ENCODE assay signal across 9 cellular contexts in the genomic region with DNA sequence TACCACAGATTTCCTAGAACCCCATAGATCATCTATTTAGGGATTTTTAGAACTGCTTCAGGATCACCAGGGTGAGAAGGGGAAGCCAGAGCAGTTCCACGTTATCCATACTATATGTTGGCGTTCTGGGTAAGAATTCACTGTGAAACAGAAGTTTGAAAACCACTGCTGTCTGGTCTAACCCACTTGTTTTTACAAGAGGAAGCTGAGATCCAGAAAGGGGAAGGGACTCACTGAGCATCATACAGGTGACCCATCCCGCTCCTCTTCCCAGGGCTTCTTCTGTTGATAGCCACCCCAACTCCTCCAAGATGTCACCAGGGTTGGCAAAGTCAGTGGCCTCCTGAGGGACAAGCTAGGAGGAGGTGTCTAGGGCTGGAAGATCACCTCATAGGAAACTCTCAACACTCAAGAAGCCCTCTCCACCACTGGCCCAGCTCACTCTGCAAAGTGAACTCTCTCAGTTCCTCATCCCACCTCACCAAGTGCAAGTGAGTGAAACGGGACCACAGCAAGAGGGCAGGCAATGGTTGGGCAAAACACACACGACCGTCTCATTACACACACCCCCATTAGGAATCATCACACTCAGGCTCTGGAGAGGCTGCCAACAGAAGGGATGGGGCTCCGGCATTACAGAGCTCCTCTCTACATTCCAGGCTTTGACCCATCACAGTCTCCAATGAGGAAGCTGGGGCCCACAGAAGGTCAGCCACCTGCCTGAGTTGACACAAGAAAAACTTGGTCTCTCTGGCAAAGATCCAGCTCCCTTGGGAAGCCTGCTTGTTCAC. TPM values are rescaled to one million over a fixed set of nuclear protein-coding genes. Genes with fewer than 3 reads are reported as not detected.
A peak's percentile ranks its signal among the peaks of the same experiment; 100 is the strongest.
DNase-seq lines count a peak whose midpoint lies in the region; ATAC-seq, FAIRE-seq and TF ChIP-seq lines count a peak whose summit lies in the region.
"Had no signal": no experiment of that assay in that cellular context is flagged by ENCODE, and none has a peak within 500 bp of the region (broad histone marks: within the 10 kb centered on the region; RNA-seq: fewer than 3 reads in every experiment).

No MANE protein-coding gene starts in this region.

- H3K4me3 ChIP-seq in GM12878 (peak overlapping the region; percentile 69), gastrocnemius medialis (peak overlapping the region; percentile 73 to 83 (median 81))

- RAD21 ChIA-PET in GM12878 (lab: Charles Lee; ENCODE audit: unreplicated experiment) = interaction anchor here (0.8 to 8.3 kb wide), 25 partner anchors 8 to 435 kb away, joined by 3 to 104 read pairs (median 5); no protein-coding TSS in a partner anchor

- peak; percentile 25; the same call in 1 of the 2 replicates for TF ChIP-seq RAD21 in GM12878 (IDR thresholded peaks at IDR 0.05; ENCODE audit: insufficient read depth, low read depth, low read length)

- peaks cover 36% of the 10 kb centered on the region for H3K4me1 ChIP-seq in GM12878 (ENCODE audit: control insufficient read depth, insufficient read depth, low read length)
- peaks cover 36 to 48% of the 10 kb centered on the region in 2 donors for H3K4me1 ChIP-seq in gastrocnemius medialis

- peak overlapping the region; percentile 56 for H3K4me2 ChIP-seq in GM12878 (ENCODE audit: control insufficient read depth, insufficient read depth)

- in situ Hi-C loops in GM12878 (cut with MboI) = no loop called here
- in situ Hi-C loops in gastrocnemius medialis (cut with MboI; ENCODE audit: low sequenced_read_pairs in 4 of 4) = no loop called here

- 0 out of 4 replicates have a peak, but pooled peaks of 1 of the 2 experiments have one; percentile 36 for TF ChIP-seq EP300 in GM12878 (IDR thresholded peaks at IDR 0.05; ENCODE audit: borderline replicate concordance in 1 of 2, control insufficient read depth in 1 of 2, low read depth in 2 of 2, low read length in 2 of 2)

- TF ChIP-seq POLR2A in GM12878 (IDR thresholded peaks at IDR 0.05; ENCODE audit: low read depth, low read length) (0 out of 2 replicates have a peak, but pooled peaks have one; percentile 31), gastrocnemius medialis (IDR thresholded peaks at IDR 0.05) (no peak)

- whole genome bisulfite sequencing in GM12878 (ENCODE audit: insufficient coverage, insufficient replicate concordance, low lambda C conversion rate, missing lambda C conversion rate) = 13% methylated on average over 7 of the region's 7 CpGs

- no peaks in the 10 kb centered on the region for H3K9me3 ChIP-seq in GM12878 (replicated peaks; ENCODE audit: control insufficient read depth, insufficient read depth, low read length)
- no peaks in the 10 kb centered on the region for H3K9me3 ChIP-seq in gastrocnemius medialis

- H3K9ac ChIP-seq in GM12878 (ENCODE audit: control insufficient read depth, insufficient read depth, low read length) = peak overlapping the region; percentile 31

- intact Hi-C loops in GM12878 (cut with micrococcal nuclease; ENCODE audit: unreplicated experiment) = loop anchor here (2.0 to 5.0 kb wide), 4 partner anchors 34 to 292 kb away; no protein-coding TSS in a partner anchor
- intact Hi-C loops in gastrocnemius medialis (cut with DNase I; ENCODE audit: low total_unique reads) = loop anchor here (2.0 to 5.0 kb wide), 2 partner anchors 77 to 210 kb away; no protein-coding TSS in a partner anchor

- no peaks in the 10 kb centered on the region for H3K27me3 ChIP-seq in GM12878 (replicated peaks in 1 of 2; ENCODE audit: control insufficient read depth in 2 of 2, insufficient read depth in 2 of 2, low read length in 1 of 2)
- no peaks in the 10 kb centered on the region for H3K27me3 ChIP-seq in gastrocnemius medialis

- FAIRE-seq in GM12878 (lab: Jason Lieb, UNC) = peak; percentile 95

- H3K27ac ChIP-seq in GM12878 (ENCODE audit: control insufficient read depth, insufficient read depth) (peak overlapping the region; percentile 55), gastrocnemius medialis (peak overlapping the region; percentile 87 to 93 (median 91))
- H3K27ac ChIP-seq: 22Rv1 had no signal

- no peak for TF ChIP-seq CTCF in GM12878 (IDR thresholded peaks at IDR 0.05 in 2 of 3, conservative IDR thresholded peaks at IDR 0.05 in 1 of 3; ENCODE audit: control insufficient read depth in 2 of 3, extremely low read depth in 1 of 3, insufficient read depth in 1 of 3, low read depth in 3 of 3, low read length in 3 of 3)
- no peak for TF ChIP-seq CTCF in gastrocnemius medialis (IDR thresholded peaks at IDR 0.05 in 4 of 5, conservative IDR thresholded peaks at IDR 0.05 in 1 of 5)

- H3K36me3 ChIP-seq in GM12878 (ENCODE audit: control insufficient read depth in 2 of 2, insufficient read depth in 2 of 2, low read length in 1 of 2) = no peaks in the 10 kb centered on the region
- H3K36me3 ChIP-seq in gastrocnemius medialis = no peaks in the 10 kb centered on the region

- SMC1A ChIA-PET in GM12878 (lab: Charles Lee; ENCODE audit: uncharacterized antibody, unreplicated experiment) = interaction anchor here (0.9 to 8.9 kb wide), 28 partner anchors 10 to 434 kb away, joined by 3 to 79 read pairs (median 5); no protein-coding TSS in a partner anchor

- peak; percentile 5 for DNase-seq in DMS 273 (lab: John Stamatoyannopoulos, UW; ENCODE audit: unreplicated experiment)
- DNase-seq in DMS 273 treated with DMSO at 0.1 percent for 48 hours (lab: John Stamatoyannopoulos, UW) = no peak
- DNase-seq in GM12878 (ENCODE audit: low read depth, low spot score) = peak; percentile 71
- DNase-seq in gastrocnemius medialis = peak in 1 of 2 donors; percentile 28
- no peak for DNase-seq in NCI-H82 treated with DMSO at 0.1 percent for 48 hours (lab: John Stamatoyannopoulos, UW; ENCODE audit: unreplicated experiment)
- DNase-seq in NK-92 treated with Interleukin-12 subunit alpha and Interleukin-12 subunit beta, amount 100 ng/mL, for 24 hours (lab: John Stamatoyannopoulos, UW) = no peak
- DNase-seq in A172 (ENCODE audit: low spot score) = no peak

- H4K20me1 ChIP-seq in GM12878 (ENCODE audit: control insufficient read depth, insufficient read depth) = no peaks in the 10 kb centered on the region

- CTCF ChIA-PET in GM12878 (lab: Yijun Ruan, JAX) = interaction anchor here (0.5 to 6.6 kb wide), 34 partner anchors 8 to 443 kb away, joined by 3 to 65 read pairs (median 6); partner anchors contain the start of gene CIAO2A

- peaks cover 35% of the 10 kb centered on the region for H3K79me2 ChIP-seq in GM12878 (ENCODE audit: control insufficient read depth, insufficient read depth, low read length)

- H2AFZ ChIP-seq in GM12878 (ENCODE audit: control insufficient read depth, low read depth, low read length) = peak overlapping the region; percentile 21

- no TSS peak for BruUV-seq in GM12878 (replicated peaks; lab: Mats Ljungman, UMichigan)

- ATAC-seq in HG02870 (IDR thresholded peaks at IDR 0.05; ENCODE audit: unreplicated experiment) = peak; percentile 57
- ATAC-seq in GM12878 = peak; percentile 78
- peak in 1 of 2 donors; percentile 1 for ATAC-seq in gastrocnemius medialis

- POLR2A ChIA-PET in GM12878 (lab: Charles Lee) = interaction anchor here (0.9 to 4.2 kb wide), 10 partner anchors 14 to 292 kb away, joined by 3 to 19 read pairs (median 4); partner anchors contain the start of gene CIAO2A

RNA-seq across cellular contexts. Expression of gene DAPK2, which starts 1.8 kb away (rescaled TPM):
- 20.9 and 25.3 TPM in 2 replicates for total RNA-seq in GM12878 (2013; cell fraction: nucleolus; rRNA removed)
- 5.4 and 8.4 TPM in 2 replicates for total RNA-seq in GM12878 (2014; rRNA removed)
- total RNA-seq in GM12878 (2014; rRNA removed; fragmentation: Illumina TruSeq; extraction: Trizol) = 3.8 and 4.8 TPM in 2 replicates
- total RNA-seq in GM12878 (2021) = 5.6 and 5.9 TPM in 2 replicates
- polyA plus RNA-seq in GM12878 (2011; ENCODE audit: low read depth) = 2.9 TPM
- polyA plus RNA-seq in GM12878 (2011; rRNA removed) = 2.9 and 4.3 TPM in 2 replicates
- 5.8 and 7.7 TPM in 2 replicates for polyA plus RNA-seq in GM12878 (2011; cell fraction: cytosol; rRNA removed)
- polyA plus RNA-seq in GM12878 (2011; cell fraction: nucleus; rRNA removed) = 14.9 and 15.7 TPM in 2 replicates
- 6.3 and 6.4 TPM in 2 replicates for polyA plus RNA-seq in GM12878 (2012)
- polyA plus RNA-seq in GM12878 (2014; fragmentation: Illumina TruSeq; extraction: Trizol) = 3.4 and 6.1 TPM in 2 replicates
- under 1 TPM; 0.69 to 0.75 TPM for polyA plus RNA-seq in GM12878 (2014; fragmentation: Nextera tagmentation; extraction: Ambion mirVana)
- 5.5 and 6.6 TPM in 2 replicates for polyA plus RNA-seq in GM12878 (2014; rRNA removed)
- polyA plus RNA-seq in GM12878 (2016; fragmentation: Nextera tagmentation; extraction: Ambion mirVana) = 1 to 10 TPM; 3.3 to 4.4 TPM
- 3.6 and 6.2 TPM in 2 replicates for polyA minus RNA-seq in GM12878 (2011; rRNA and poly(A)+ RNA removed)
- polyA minus RNA-seq in GM12878 (2011; cell fraction: cytosol; rRNA and poly(A)+ RNA removed) = 1.6 and 3.8 TPM in 2 replicates
- 3.6 and 6.7 TPM in 2 replicates for polyA minus RNA-seq in GM12878 (2011; cell fraction: nucleus; rRNA and poly(A)+ RNA removed)
- 10 to 100 TPM; 28.5 to 70.8 (median 52.7) TPM for total RNA-seq in gastrocnemius medialis
- total RNA-seq in A172 (2014; rRNA removed; shearing (Covaris generic)) = 1.5 and 3.2 TPM in 2 replicates

RNA-seq across cellular contexts. Expression of gene CIAO2A, which starts 49.1 kb away (rescaled TPM):
- total RNA-seq in GM12878 (2013; cell fraction: nucleolus; rRNA removed) = 28.6 and 31.7 TPM in 2 replicates
- total RNA-seq in GM12878 (2014; rRNA removed) (169 and 200 TPM in 2 replicates), GM12878 (2014; rRNA removed; fragmentation: Illumina TruSeq; extraction: Trizol) (159 and 160 TPM in 2 replicates), GM12878 (2021) (94.5 and 101 TPM in 2 replicates), gastrocnemius medialis (10 to 100 TPM; 26.6 to 65.2 (median 55.1) TPM)
- polyA plus RNA-seq in GM12878 (2011; ENCODE audit: low read depth) = 57.0 TPM
- polyA plus RNA-seq in GM12878 (2011; rRNA removed) (209 and 341 TPM in 2 replicates), GM12878 (2014; fragmentation: Illumina TruSeq; extraction: Trizol) (132 and 138 TPM in 2 replicates), GM12878 (2014; fragmentation: Nextera tagmentation; extraction: Ambion mirVana) (100 to 1,000 TPM; 264 to 303 TPM), GM12878 (2014; rRNA removed) (164 and 198 TPM in 2 replicates), GM12878 (2016; fragmentation: Nextera tagmentation; extraction: Ambion mirVana) (100 to 1,000 TPM; 399 to 400 TPM)
- 67.5 and 68.0 TPM in 2 replicates for polyA plus RNA-seq in GM12878 (2011; cell fraction: cytosol; rRNA removed)
- polyA plus RNA-seq in GM12878 (2011; cell fraction: nucleus; rRNA removed) = 38.7 and 42.2 TPM in 2 replicates
- polyA plus RNA-seq in GM12878 (2012) = 108 and 116 TPM in 2 replicates
- polyA minus RNA-seq in GM12878 (2011; rRNA and poly(A)+ RNA removed) = 15.3 and 17.4 TPM in 2 replicates
- polyA minus RNA-seq in GM12878 (2011; cell fraction: cytosol; rRNA and poly(A)+ RNA removed) = 13.8 and 19.2 TPM in 2 replicates
- 7.9 and 11.5 TPM in 2 replicates for polyA minus RNA-seq in GM12878 (2011; cell fraction: nucleus; rRNA and poly(A)+ RNA removed)
- 179 and 181 TPM in 2 replicates for total RNA-seq in A172 (2014; rRNA removed; shearing (Covaris generic))

RNA-seq across cellular contexts. Expression of gene SNX1, which starts 51.3 kb away (rescaled TPM):
- total RNA-seq in GM12878 (2013; cell fraction: nucleolus; rRNA removed) = 73.0 and 74.8 TPM in 2 replicates
- total RNA-seq in GM12878 (2014; rRNA removed) = 31.7 and 47.7 TPM in 2 replicates
- total RNA-seq in GM12878 (2014; rRNA removed; fragmentation: Illumina TruSeq; extraction: Trizol) = 60.4 and 62.5 TPM in 2 replicates
- total RNA-seq in GM12878 (2021) = 107 and 115 TPM in 2 replicates
- 35.5 TPM for polyA plus RNA-seq in GM12878 (2011; ENCODE audit: low read depth)
- 97.7 and 107 TPM in 2 replicates for polyA plus RNA-seq in GM12878 (2011; rRNA removed)
- polyA plus RNA-seq in GM12878 (2011; cell fraction: cytosol; rRNA removed) = 86.6 and 101 TPM in 2 replicates
- 133 and 168 TPM in 2 replicates for polyA plus RNA-seq in GM12878 (2011; cell fraction: nucleus; rRNA removed)
- 58.2 and 60.8 TPM in 2 replicates for polyA plus RNA-seq in GM12878 (2012)
- 92.2 and 97.0 TPM in 2 replicates for polyA plus RNA-seq in GM12878 (2014; fragmentation: Illumina TruSeq; extraction: Trizol)
- polyA plus RNA-seq in GM12878 (2014; fragmentation: Nextera tagmentation; extraction: Ambion mirVana) = 10 to 100 TPM; 17.8 to 32.3 TPM
- polyA plus RNA-seq in GM12878 (2014; rRNA removed) = 79.8 and 95.7 TPM in 2 replicates
- 100 to 1,000 TPM; 113 TPM for polyA plus RNA-seq in GM12878 (2016; fragmentation: Nextera tagmentation; extraction: Ambion mirVana)
- 70.5 and 78.2 TPM in 2 replicates for polyA minus RNA-seq in GM12878 (2011; rRNA and poly(A)+ RNA removed)
- 24.1 and 30.9 TPM in 2 replicates for polyA minus RNA-seq in GM12878 (2011; cell fraction: cytosol; rRNA and poly(A)+ RNA removed)
- polyA minus RNA-seq in GM12878 (2011; cell fraction: nucleus; rRNA and poly(A)+ RNA removed) = 29.1 and 41.5 TPM in 2 replicates
- total RNA-seq in gastrocnemius medialis = 10 to 100 TPM; 26.7 to 39.3 (median 34.1) TPM
- 30.7 TPM in 2 replicates for total RNA-seq in A172 (2014; rRNA removed; shearing (Covaris generic))

Comparison
In these comparisons a context has a peak if more than half of its experiments do, and no peak if none do; other contexts are left out.
1. DNase-seq: peak in DMS 273 (single experiment) and GM12878 (single experiment); none in DMS 273 treated with DMSO at 0.1 percent for 48 hours (single experiment), NCI-H82 treated with DMSO at 0.1 percent for 48 hours (single experiment), NK-92 treated with Interleukin-12 subunit alpha and Interleukin-12 subunit beta, amount 100 ng/mL, for 24 hours (single experiment) and A172 (single experiment).